In genomic region chr4:140150886-140151699, GRCh38 we compare ENCODE assay signal across 8 cellular contexts. TPM values are rescaled to one million over a fixed set of nuclear protein-coding genes. Genes with fewer than 3 reads are reported as not detected.
DNase-seq lines count a peak whose midpoint lies in the region; ATAC-seq, FAIRE-seq and TF ChIP-seq lines count a peak whose summit lies in the region.

No MANE protein-coding gene starts in this region.

- H4K20me1 ChIP-seq in keratinocyte (ENCODE audit: control insufficient read depth, extremely low read depth, insufficient read depth, low read length) (no peaks in the 10 kb centered on the region), smooth muscle cell (ENCODE audit: low read depth) (no peaks in the 10 kb centered on the region)

- H3K27me3 ChIP-seq in CD4-positive, alpha-beta memory T cell (ENCODE audit: insufficient read depth, low read length): no peaks in the 10 kb centered on the region
- H3K27me3 ChIP-seq in keratinocyte (ENCODE audit: control insufficient read depth, extremely low read depth, insufficient read depth, low read length): peaks cover 5% of the 10 kb centered on the region
- no peaks in the 10 kb centered on the region for H3K27me3 ChIP-seq in smooth muscle cell (ENCODE audit: low read depth)

- no peaks in the 10 kb centered on the region for H3K79me2 ChIP-seq in keratinocyte (ENCODE audit: control insufficient read depth, insufficient read depth, low read length)
- H3K79me2 ChIP-seq in smooth muscle cell (ENCODE audit: low read depth): peaks cover 40% of the 10 kb centered on the region

- POLR2A ChIA-PET in CD4-positive, alpha-beta memory T cell (lab: Charles Lee; ENCODE audit: partially characterized antibody): interaction anchor here (0.6 to 4.0 kb wide), 19 partner anchors 8 to 1069 kb away, joined by 3 to 20 read pairs (median 4); partner anchors contain the start of genes SCOC and SETD7

- H3K9me3 ChIP-seq in CD4-positive, alpha-beta memory T cell (ENCODE audit: control insufficient read depth in 1 of 2, low read length in 2 of 2): no peaks in the 10 kb centered on the region
- no peaks in the 10 kb centered on the region for H3K9me3 ChIP-seq in keratinocyte (ENCODE audit: control insufficient read depth, low read depth, low read length)
- no peaks in the 10 kb centered on the region for H3K9me3 ChIP-seq in smooth muscle cell (replicated peaks; ENCODE audit: low read depth)

- H2AFZ ChIP-seq in keratinocyte (ENCODE audit: control insufficient read depth, low read length): peak overlapping the region; percentile 96
- H2AFZ ChIP-seq in smooth muscle cell (ENCODE audit: low read depth): peak overlapping the region; percentile 58

- H3F3A ChIP-seq in smooth muscle cell (ENCODE audit: low read depth): peaks cover 27% of the 10 kb centered on the region

- H3K36me3 ChIP-seq in CD4-positive, alpha-beta memory T cell (ENCODE audit: insufficient read depth, low read length): no peaks in the 10 kb centered on the region
- H3K36me3 ChIP-seq in keratinocyte (ENCODE audit: control insufficient read depth in 2 of 2, extremely low read depth in 1 of 2, insufficient read depth in 2 of 2, low read length in 2 of 2) (no peaks in the 10 kb centered on the region), smooth muscle cell (ENCODE audit: low read depth) (no peaks in the 10 kb centered on the region)

- no peaks in the 10 kb centered on the region for H3K9me1 ChIP-seq in keratinocyte (ENCODE audit: control insufficient read depth, extremely low read depth, insufficient read depth, low read length)

- peak overlapping the region; percentile 49 for H3K27ac ChIP-seq in CD4-positive, alpha-beta memory T cell (ENCODE audit: low read depth, low read length)
- H3K27ac ChIP-seq in cingulate gyrus (ENCODE audit: low read depth, low read length) (peak overlapping the region; percentile 85), keratinocyte (ENCODE audit: control insufficient read depth, insufficient read depth, low read length) (peak overlapping the region; percentile 49), smooth muscle cell (ENCODE audit: low read depth) (peak overlapping the region; percentile 94)

- peaks cover 28% of the 10 kb centered on the region for H3K4me1 ChIP-seq in CD4-positive, alpha-beta memory T cell (ENCODE audit: insufficient read depth, low read length)
- peaks cover 8% of the 10 kb centered on the region for H3K4me1 ChIP-seq in keratinocyte (ENCODE audit: control insufficient read depth, extremely low read depth, insufficient read depth, low read length)
- peaks cover 26% of the 10 kb centered on the region for H3K4me1 ChIP-seq in smooth muscle cell (ENCODE audit: low read depth)

- peak overlapping the region; percentile 71 to 88 for H3K4me3 ChIP-seq in CD4-positive, alpha-beta memory T cell (ENCODE audit: low read length in 2 of 2)
- H3K4me3 ChIP-seq in keratinocyte (ENCODE audit: control insufficient read depth in 2 of 3, extremely low read depth in 1 of 3, insufficient read depth in 2 of 3, low read depth in 1 of 3, low read length in 3 of 3) (peak overlapping the region; percentile 81 to 96 (median 93)), smooth muscle cell (peak overlapping the region; percentile 91)

- peak overlapping the region; percentile 95 to 99 (median 97) for H3K4me3 Mint-ChIP-seq in CD4-positive, alpha-beta memory T cell

- peaks cover 0 to 3% (median 0%) of the 10 kb centered on the region in 8 donors for H3K9me3 Mint-ChIP-seq in CD4-positive, alpha-beta memory T cell

- peak overlapping the region; percentile 92 to 97 (median 94) for H3K27ac Mint-ChIP-seq in CD4-positive, alpha-beta memory T cell

- H3K4me1 Mint-ChIP-seq in CD4-positive, alpha-beta memory T cell: peaks cover 12 to 47% (median 23%) of the 10 kb centered on the region in 4 donors

- H3K36me3 Mint-ChIP-seq in CD4-positive, alpha-beta memory T cell: peaks cover 0 to 24% of the 10 kb centered on the region in 2 donors

- TF ChIP-seq CTCF in keratinocyte (optimal IDR thresholded peaks at IDR 0.05 in 1 of 3, IDR thresholded peaks at IDR 0.05 in 1 of 3, conservative IDR thresholded peaks at IDR 0.05 in 1 of 3; ENCODE audit: extremely low read depth in 1 of 3, insufficient read depth in 2 of 3, low read length in 3 of 3) (peak in 1 of 3 experiments; percentile 4), smooth muscle cell (IDR thresholded peaks at IDR 0.05; ENCODE audit: borderline replicate concordance, insufficient read depth, poor library complexity, severe bottlenecking) (no peak)

- ATAC-seq in HG03097 (IDR thresholded peaks at IDR 0.05; ENCODE audit: low FRiP score, unreplicated experiment) (peak; percentile 35), HG02588 (IDR thresholded peaks at IDR 0.05; ENCODE audit: unreplicated experiment) (no peak)

- H3K27me3 Mint-ChIP-seq in CD4-positive, alpha-beta memory T cell: peaks cover 0 to 1% of the 10 kb centered on the region in 2 donors

- intact Hi-C loops in CD4-positive, alpha-beta memory T cell (cut with micrococcal nuclease): loop anchor here (1.0 to 5.0 kb wide), 6 partner anchors 79 to 1069 kb away; partner anchors contain the start of genes ELF2, RAB33B, SCOC and SETD7

- H3K4me2 ChIP-seq in keratinocyte (ENCODE audit: control insufficient read depth, extremely low read depth, insufficient read depth, low read depth, low read length) (peak overlapping the region; percentile 99), smooth muscle cell (peak overlapping the region; percentile 94)

- peak; percentile 71 to 86 (median 74) for DNase-seq in CD4-positive, alpha-beta memory T cell
- DNase-seq in NCI-H526 treated with DMSO at 0.1 percent for 48 hours (lab: John Stamatoyannopoulos, UW): peak; percentile 86
- peak; percentile 48 for DNase-seq in activated CD4-positive, alpha-beta T cell treated with anti-CD3 and anti-CD28 coated beads for 48 hours
- no peak for DNase-seq in keratinocyte (ENCODE audit: low read depth, low spot score)
- peak; percentile 93 for DNase-seq in smooth muscle cell (lab: John Stamatoyannopoulos, UW; ENCODE audit: unreplicated experiment)

- no peak for FAIRE-seq in keratinocyte (lab: Jason Lieb, UNC)

- CTCF ChIA-PET in CD4-positive, alpha-beta memory T cell (lab: Charles Lee; ENCODE audit: partially characterized antibody): interaction anchor here (1.3 to 1.6 kb wide), 2 partner anchors 102 to 104 kb away, joined by 3 read pairs; no protein-coding TSS in a partner anchor

- WGBS in smooth muscle cell (ENCODE audit: low lambda C conversion rate): under 1% methylated on average over 48 of the region's 84 CpGs

- H3K9ac ChIP-seq in keratinocyte (ENCODE audit: control insufficient read depth, extremely low read depth, insufficient read depth, low read length) (peak overlapping the region; percentile 78), smooth muscle cell (ENCODE audit: low read depth) (peak overlapping the region; percentile 92)

- dilution Hi-C loops in keratinocyte (cut with MboI; ENCODE audit: extremely low pct_ligation_motif_present, low sequenced_read_pairs): no loop called here

RNA-seq across cellular contexts. Expression of gene MAML3, which starts 2.9 kb away (rescaled TPM):
- 1 to 10 TPM; 2.9 to 3.7 TPM for total RNA-seq in CD4-positive, alpha-beta memory T cell
- under 1 TPM; 0.15 to 0.50 TPM for polyA plus RNA-seq in CD4-positive, alpha-beta memory T cell
- polyA plus RNA-seq in keratinocyte (0.27 to 0.68 TPM (median 0.34 TPM) in 3 replicates), smooth muscle cell (4.9 and 5.3 TPM in 2 replicates)
- 1.6 TPM for polyA plus RNA-seq in keratinocyte (2011; ENCODE audit: low read depth)
- polyA plus RNA-seq in keratinocyte (2011; cell fraction: cytosol; rRNA removed): 0.30 and 0.39 TPM in 2 replicates
- polyA plus RNA-seq in keratinocyte (2011; cell fraction: nucleus; rRNA removed): 0.67 and 0.71 TPM in 2 replicates
- 0.26 and 1.4 TPM in 2 replicates for polyA plus RNA-seq in keratinocyte (2012; ENCODE audit: low replicate concordance)
- polyA minus RNA-seq in keratinocyte: 0.30 to 3.6 TPM (median 0.49 TPM) in 3 replicates
- not detected for polyA minus RNA-seq in keratinocyte (2011; cell fraction: cytosol; rRNA and poly(A)+ RNA removed)
- 1.1 and 1.6 TPM in 2 replicates for polyA minus RNA-seq in keratinocyte (2011; cell fraction: nucleus; rRNA and poly(A)+ RNA removed)
- total RNA-seq in smooth muscle cell: 12.4 and 12.6 TPM in 2 replicates
